In the genomic region with DNA sequence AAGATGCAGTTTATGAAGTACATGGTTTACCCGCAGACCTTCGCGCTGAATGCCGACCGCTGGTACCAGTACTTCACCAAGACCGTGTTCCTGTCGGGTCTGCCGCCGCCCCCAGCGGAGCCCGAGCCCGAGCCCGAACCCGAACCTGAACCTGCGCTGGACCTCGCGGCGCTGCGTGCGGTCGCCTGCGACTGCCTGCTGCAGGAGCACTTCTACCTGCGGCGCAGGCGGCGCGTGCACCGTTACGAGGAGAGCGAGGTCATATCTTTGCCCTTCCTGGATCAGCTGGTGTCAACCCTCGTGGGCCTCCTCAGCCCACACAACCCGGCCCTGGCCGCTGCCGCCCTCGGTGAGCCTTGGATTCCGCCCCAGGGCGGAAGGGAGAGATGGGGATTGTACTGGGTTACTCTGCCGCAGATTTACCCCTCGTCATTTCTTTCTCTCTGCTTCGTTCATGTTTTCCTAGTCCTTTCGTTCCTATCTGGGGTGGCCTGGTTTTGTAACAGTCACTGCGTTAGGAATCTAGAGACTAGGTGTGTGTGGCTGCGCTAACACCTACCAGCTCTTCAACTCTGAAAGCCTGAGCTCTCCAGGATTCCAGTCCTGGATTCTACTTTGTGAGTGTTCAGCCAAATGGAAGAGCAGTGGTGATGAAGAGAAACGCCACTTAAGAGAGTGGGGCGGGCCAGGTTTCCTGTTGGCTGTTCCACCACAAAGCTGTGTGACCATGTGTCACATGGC, we compare ENCODE assay signal across 8 cellular contexts. TPM values are rescaled to one million over a fixed set of nuclear protein-coding genes. Genes with fewer than 3 reads are reported as not detected.
A peak's percentile ranks its signal among the peaks of the same experiment; 100 is the strongest.
DNase-seq lines count a peak whose midpoint lies in the region; ATAC-seq and TF ChIP-seq lines count a peak whose summit lies in the region.

No MANE protein-coding gene starts in this region.

- peak overlapping the region; percentile 88 for H3K4me3 ChIP-seq in AG09309 (ENCODE audit: control insufficient read depth, low read depth, low read length)
- peak overlapping the region; percentile 94 for H3K4me3 ChIP-seq in effector memory CD4-positive, alpha-beta T cell (ENCODE audit: insufficient read depth, low read depth, low read length, poor library complexity, severe bottlenecking)
- H3K4me3 ChIP-seq in mesodermal cell (ENCODE audit: extremely low read depth, insufficient read depth, low read length, poor library complexity, severe bottlenecking) = peak overlapping the region; percentile 89

- H3K27ac ChIP-seq in effector memory CD4-positive, alpha-beta T cell (ENCODE audit: insufficient read depth, low read length, poor library complexity, severe bottlenecking) = peak overlapping the region; percentile 76
- H3K27ac ChIP-seq in mesodermal cell (ENCODE audit: low read depth, low read length, severe bottlenecking) = peak overlapping the region; percentile 59

- H3K27me3 ChIP-seq in effector memory CD4-positive, alpha-beta T cell (replicated peaks; ENCODE audit: control insufficient read depth, insufficient read depth, low read length, poor library complexity, severe bottlenecking) = no peaks in the 10 kb centered on the region

- no peaks in the 10 kb centered on the region for H3K9me3 ChIP-seq in effector memory CD4-positive, alpha-beta T cell (ENCODE audit: control insufficient read depth, low read length)
- H3K9me3 ChIP-seq in mesodermal cell (ENCODE audit: control insufficient read depth, low read length) = no peaks in the 10 kb centered on the region

- peaks cover 29% of the 10 kb centered on the region for H3K36me3 ChIP-seq in effector memory CD4-positive, alpha-beta T cell (ENCODE audit: control insufficient read depth, insufficient read depth, low read length)
- peaks cover 22% of the 10 kb centered on the region for H3K36me3 ChIP-seq in mesodermal cell (ENCODE audit: control insufficient read depth, insufficient read depth, low read length)

- peaks cover 11% of the 10 kb centered on the region for H3K4me1 ChIP-seq in effector memory CD4-positive, alpha-beta T cell (ENCODE audit: control insufficient read depth, insufficient read depth, low read length, poor library complexity, severe bottlenecking)
- no peaks in the 10 kb centered on the region for H3K4me1 ChIP-seq in mesodermal cell (ENCODE audit: control insufficient read depth, insufficient read depth, low read length, poor library complexity, severe bottlenecking)

- WGBS in mesodermal cell (ENCODE audit: insufficient coverage in 2 of 2), 2 experiments = 0 to 1% methylated on average over 17 to 34 of the region's 45 CpGs

- peak; percentile 13 for DNase-seq in AG09309 (ENCODE audit: low read depth)
- DNase-seq in NCI-H345 (lab: John Stamatoyannopoulos, UW) = peak; percentile 54
- peak; percentile 18 to 35 for DNase-seq in activated CD4-positive, alpha-beta T cell treated with anti-CD3 and anti-CD28 coated beads, Interleukin-2, amount 50 U/mL, for 4 hours
- DNase-seq in effector memory CD4-positive, alpha-beta T cell = peak; percentile 17 to 30 (median 25)
- peak; percentile 12 to 14 for DNase-seq in stimulated activated CD8-positive, alpha-beta memory T cell treated with anti-CD3 and anti-CD28 coated beads, Interleukin-15, amount 100 ng/mL, for 4 hours (ENCODE audit: low read depth in 2 of 2)

- TF ChIP-seq CTCF in AG09309 (IDR thresholded peaks at IDR 0.05; ENCODE audit: control insufficient read depth, insufficient read depth, low read depth, low read length, missing control alignments) = no peak

- ATAC-seq in GM18870 (IDR thresholded peaks at IDR 0.05; ENCODE audit: unreplicated experiment) (peak; percentile 15), HG03108 (IDR thresholded peaks at IDR 0.05; ENCODE audit: unreplicated experiment) (peak; percentile 31)

RNA-seq across cellular contexts. Expression of a gene that starts 0.6 kb away (rescaled TPM):
- polyA plus RNA-seq in mesodermal cell (2013, experiment 1 of 2) = 42.0 TPM
- 43.5 TPM for polyA plus RNA-seq in mesodermal cell (2013, experiment 2 of 2)

Comparison
In these comparisons a context has a peak if more than half of its experiments do, and no peak if none do; other contexts are left out.
1. Peak in every context shown above with its lines: DNase-seq, ATAC-seq, H3K4me3 ChIP-seq and H3K27ac ChIP-seq.